Comparison of ENCODE assay signal across 8 cellular contexts in the genomic region with DNA sequence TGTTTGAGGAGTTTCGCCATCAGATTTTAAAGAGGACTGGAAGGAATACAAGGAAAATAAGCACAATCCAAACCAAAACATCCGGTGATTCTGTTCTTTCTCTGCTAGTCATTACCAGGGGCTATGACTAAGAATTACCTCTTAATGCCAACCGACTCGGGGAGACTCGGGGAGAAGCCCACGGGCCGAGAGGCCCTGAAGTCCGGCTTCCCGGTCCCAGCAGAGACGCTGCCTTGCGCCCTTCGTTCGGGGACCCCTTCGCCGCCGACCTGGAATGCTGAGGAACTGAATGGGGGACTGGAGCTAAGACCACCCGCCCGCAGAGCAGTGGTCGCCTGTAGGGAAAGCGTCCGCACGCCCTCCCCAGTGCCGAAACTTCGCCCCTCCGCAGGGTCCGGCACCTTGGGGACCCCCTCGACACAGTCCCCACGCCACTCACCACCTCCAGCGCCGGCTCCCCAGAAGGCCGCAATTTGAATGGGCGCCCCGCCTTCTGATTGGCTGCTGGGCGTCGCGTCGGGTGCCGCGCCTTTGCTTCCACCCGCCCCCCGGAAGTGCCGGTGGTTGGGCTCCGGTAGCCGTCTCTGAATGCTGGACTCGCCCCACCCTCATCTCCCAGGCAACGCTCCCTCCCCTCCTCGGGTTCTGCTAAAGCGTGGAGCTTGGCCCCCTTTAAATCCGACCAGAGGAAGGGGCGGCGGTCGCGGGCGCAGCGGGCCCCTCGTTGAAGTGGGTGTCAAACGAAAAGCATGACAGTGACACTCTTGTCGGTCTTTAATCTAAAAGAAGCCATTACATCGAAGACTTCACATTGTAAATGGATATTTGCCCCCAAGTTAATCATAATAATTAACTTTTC. TPM values are rescaled to one million over a fixed set of nuclear protein-coding genes. Genes with fewer than 3 reads are reported as not detected.
A peak's percentile ranks its signal among the peaks of the same experiment; 100 is the strongest.
DNase-seq lines count a peak whose midpoint lies in the region; ATAC-seq and TF ChIP-seq lines count a peak whose summit lies in the region.

TSS of gene KIF14 (minus strand) at position 479 of the 859 bp plus-strand sequence. CDS start 2,028 bp downstream, outside the sequence.

- peak within 1 kb of the TSS; percentile 30 to 52 for H3K27ac ChIP-seq in coronary artery

- no peaks in the 10 kb centered on the region for H3K27me3 ChIP-seq in BJ (ENCODE audit: control insufficient read depth, insufficient read depth, low read length)

- POLR2A ChIA-PET in BJ (lab: Charles Lee): no interaction called here

- H3K4me3 ChIP-seq in BJ (ENCODE audit: low read depth, low read length): peak within 1 kb of the TSS; percentile 69
- peak within 1 kb of the TSS; percentile 77 for H3K4me3 ChIP-seq in coronary artery

- CTCF ChIA-PET in BJ (lab: Yijun Ruan, JAX): interaction anchor here (0.5 to 3.4 kb wide), 7 partner anchors 10 to 234 kb away, joined by 3 to 17 read pairs (median 3); partner anchors contain the start of gene DDX59

- ATAC-seq in HG03457 (IDR thresholded peaks at IDR 0.05; ENCODE audit: unreplicated experiment) (peak; percentile 79), left lobe of liver (peak; percentile 99)

- peak; percentile 40 for DNase-seq in BJ (ENCODE audit: low read depth)
- DNase-seq in GM19240 (ENCODE audit: insufficient read length, low spot score): peak; percentile 56
- DNase-seq in NCI-H524 (lab: John Stamatoyannopoulos, UW): peak; percentile 87 to 90
- DNase-seq in activated CD4-positive, alpha-beta T cell treated with anti-CD3 and anti-CD28 coated beads for 24 hours (ENCODE audit: low read depth in 2 of 2): peak; percentile 81 to 87
- peak; percentile 94 for DNase-seq in coronary artery (ENCODE audit: low spot score)
- DNase-seq in left lobe of liver (ENCODE audit: low spot score): peak; percentile 93
- DNase-seq in stimulated activated CD4-positive, alpha-beta T cell treated with anti-CD3 and anti-CD28 coated beads, Interleukin-2, amount 100 ng/mL, for 4 hours (ENCODE audit: low read depth): peak; percentile 84

- TF ChIP-seq CTCF in BJ (IDR thresholded peaks at IDR 0.05; ENCODE audit: insufficient read depth, low read depth, low read length): no peak
- TF ChIP-seq CTCF in coronary artery (IDR thresholded peaks at IDR 0.05): no peak

- no peaks in the 10 kb centered on the region for H3K36me3 ChIP-seq in BJ (ENCODE audit: control insufficient read depth, insufficient read depth, low read length)

RNA-seq across cellular contexts. Expression of gene KIF14, which starts in this region (rescaled TPM):
- 2.1 and 4.1 TPM in 2 replicates for polyA plus RNA-seq in BJ (2011; rRNA removed)
- 1.6 and 2.0 TPM in 2 replicates for polyA minus RNA-seq in BJ (2011; rRNA and poly(A)+ RNA removed)
- 0.10 TPM for total RNA-seq in left lobe of liver

Comparison
In these comparisons a context has a peak if more than half of its experiments do, and no peak if none do; other contexts are left out.
1. Peak in every context shown above with its lines: DNase-seq, ATAC-seq, H3K4me3 ChIP-seq and H3K27ac ChIP-seq.
2. Peak in DNase-seq and ATAC-seq in left lobe of liver; RNA of the gene not detected or under 1 TPM.
3. DNase-seq: peak in every context shown above with its lines; median percentile 94 in coronary artery; 93 in left lobe of liver; 88 in NCI-H524; 84 in activated CD4-positive, alpha-beta T cell treated with anti-CD3 and anti-CD28 coated beads for 24 hours; 84 in stimulated activated CD4-positive, alpha-beta T cell treated with anti-CD3 and anti-CD28 coated beads, Interleukin-2, amount 100 ng/mL, for 4 hours; 56 in GM19240; 40 in BJ.